Comparison of ENCODE assay signal across 10 cellular contexts in genomic region chr10:93445978-93446720, GRCh38. TPM values are rescaled to one million over a fixed set of nuclear protein-coding genes. Genes with fewer than 3 reads are reported as not detected.
A peak's percentile ranks its signal among the peaks of the same experiment; 100 is the strongest.
DNase-seq lines count a peak whose midpoint lies in the region; ATAC-seq and TF ChIP-seq lines count a peak whose summit lies in the region.
"Had no signal": no experiment of that assay in that cellular context is flagged by ENCODE, and none has a peak within 500 bp of the region (broad histone marks: within the 10 kb centered on the region; RNA-seq: fewer than 3 reads in every experiment).

No MANE protein-coding gene starts in this region.

- H3K79me2 ChIP-seq in fibroblast of lung (ENCODE audit: control insufficient read depth, insufficient read depth, low read length) (peaks cover 59% of the 10 kb centered on the region), parathyroid adenoma (peaks cover 5% of the 10 kb centered on the region)

- H3K9me3 ChIP-seq in AG04450 (ENCODE audit: control insufficient read depth, insufficient read depth, low read length), result no peaks in the 10 kb centered on the region
- H3K9me3 ChIP-seq in fibroblast of lung (ENCODE audit: control insufficient read depth, insufficient read depth, low read depth, low read length), result no peaks in the 10 kb centered on the region
- no peaks in the 10 kb centered on the region for H3K9me3 ChIP-seq in parathyroid adenoma (ENCODE audit: control insufficient read depth, low read length)

- H3K4me2 ChIP-seq in fibroblast of lung (ENCODE audit: extremely low read depth, insufficient read depth, low read length) (no peak overlapping the region), parathyroid adenoma (ENCODE audit: low read length) (peak overlapping the region; percentile 57)

- CTCF ChIA-PET in AG04450 (lab: Charles Lee), result interaction anchor here (0.5 to 3.5 kb wide), 5 partner anchors 12 to 70 kb away, joined by 3 to 21 read pairs (median 4); partner anchors contain the start of gene MYOF
- CTCF ChIA-PET in RWPE1 (lab: Yijun Ruan, JAX), result interaction anchor here (0.5 to 2.3 kb wide), 7 partner anchors 15 to 664 kb away, joined by 3 to 13 read pairs (median 3); partner anchors contain the start of gene MYOF

- no peak for TF ChIP-seq CTCF in AG04450 (IDR thresholded peaks at IDR 0.05; ENCODE audit: low read depth, low read length)
- TF ChIP-seq CTCF in RWPE1 (conservative IDR thresholded peaks at IDR 0.05; ENCODE audit: low read depth), result no peak
- no peak for TF ChIP-seq CTCF in fibroblast of lung (conservative IDR thresholded peaks at IDR 0.05 in 1 of 2, IDR thresholded peaks at IDR 0.05 in 1 of 2; ENCODE audit: low read depth in 1 of 2, low read length in 2 of 2)
- TF ChIP-seq CTCF in parathyroid adenoma (IDR thresholded peaks at IDR 0.05), result no peak

- peak overlapping the region; percentile 48 for H3K9ac ChIP-seq in fibroblast of lung (ENCODE audit: insufficient read depth, low read length)
- no peak overlapping the region for H3K9ac ChIP-seq in parathyroid adenoma

- no peaks in the 10 kb centered on the region for H3K27me3 ChIP-seq in AG04450 (ENCODE audit: control insufficient read depth, insufficient read depth, low read length)
- H3K27me3 ChIP-seq in fibroblast of lung (ENCODE audit: control insufficient read depth, insufficient read depth, low read length), result no peaks in the 10 kb centered on the region
- H3K27me3 ChIP-seq in parathyroid adenoma (ENCODE audit: control insufficient read depth, insufficient read depth, low read length), result no peaks in the 10 kb centered on the region

- ATAC-seq in GM19023 (IDR thresholded peaks at IDR 0.05; ENCODE audit: unreplicated experiment) (no peak), GM19397 (IDR thresholded peaks at IDR 0.05; ENCODE audit: unreplicated experiment) (no peak)

- DNase-seq in AG04450 (ENCODE audit: low read depth, low spot score) (no peak), RWPE1 (ENCODE audit: low spot score) (no peak), fibroblast of lung (ENCODE audit: low read depth in 2 of 2) (no peak), NCI-H1694 treated with DMSO at 0.1 percent for 48 hours (lab: John Stamatoyannopoulos, UW) (no peak), NCI-H446 (lab: John Stamatoyannopoulos, UW) (no peak)
- DNase-seq: activated CD8-positive, alpha-beta memory T cell treated with anti-CD3 and anti-CD28 coated beads, Interleukin-2, amount 50 U/mL, for 4 hours; T-helper 2 cell had no signal

- H2AFZ ChIP-seq in fibroblast of lung (ENCODE audit: low read length) (no peak overlapping the region), parathyroid adenoma (peak overlapping the region; percentile 61)

- H3K4me1 ChIP-seq in fibroblast of lung (ENCODE audit: control insufficient read depth, extremely low read depth, insufficient read depth, low read length) (peaks cover 37% of the 10 kb centered on the region), parathyroid adenoma (peaks cover 35% of the 10 kb centered on the region)

- no peaks in the 10 kb centered on the region for H4K20me1 ChIP-seq in fibroblast of lung (ENCODE audit: control insufficient read depth, extremely low read depth, insufficient read depth, low read length)

- peak overlapping the region; percentile 85 for H3K27ac ChIP-seq in AG04450 (ENCODE audit: low read depth, low read length)
- H3K27ac ChIP-seq in RWPE1, result peak overlapping the region; percentile 93
- H3K27ac ChIP-seq in fibroblast of lung (ENCODE audit: insufficient read depth, low read length), result peak overlapping the region; percentile 95
- peak overlapping the region; percentile 99 for H3K27ac ChIP-seq in parathyroid adenoma

- H3K36me3 ChIP-seq in fibroblast of lung (ENCODE audit: control insufficient read depth, insufficient read depth, low read length), result peaks cover 17% of the 10 kb centered on the region
- no peaks in the 10 kb centered on the region for H3K36me3 ChIP-seq in parathyroid adenoma (ENCODE audit: control insufficient read depth, insufficient read depth, low read length)

- H3K4me3 ChIP-seq in AG04450 (ENCODE audit: low read depth, low read length), result no peak overlapping the region
- H3K4me3 ChIP-seq in fibroblast of lung (replicated peaks in 1 of 4; ENCODE audit: control extremely low read depth in 1 of 4, insufficient read depth in 1 of 4, low read depth in 3 of 4, low read length in 4 of 4), result no peak overlapping the region
- peak overlapping the region; percentile 19 for H3K4me3 ChIP-seq in parathyroid adenoma (ENCODE audit: low read depth, low read length)

- POLR2A ChIA-PET in AG04450 (lab: Yijun Ruan, JAX), result interaction anchor here (0.6 to 2.2 kb wide), 9 partner anchors 9 to 63 kb away, joined by 3 to 16 read pairs (median 4); no protein-coding TSS in a partner anchor
- POLR2A ChIA-PET in RWPE1 (lab: Yijun Ruan, JAX; ENCODE audit: low non-redundant PET), result interaction anchor here (0.6 to 1.3 kb wide), 3 partner anchors 9 to 36 kb away, joined by 3 to 5 read pairs (median 4); partner anchors contain the start of gene MYOF

RNA-seq across cellular contexts. Expression of gene MYOF, which starts 36.0 kb away (rescaled TPM):
- polyA plus RNA-seq in AG04450 (2011; rRNA removed) (254 and 275 TPM in 2 replicates), fibroblast of lung (215 and 314 TPM in 2 replicates)
- 297 and 309 TPM in 2 replicates for polyA minus RNA-seq in AG04450 (2011; rRNA and poly(A)+ RNA removed)
- total RNA-seq in fibroblast of lung, result 161 and 298 TPM in 2 replicates
- polyA plus RNA-seq in fibroblast of lung (2012), result 184 and 340 TPM in 2 replicates
- polyA minus RNA-seq in fibroblast of lung (ENCODE audit: low replicate concordance), result 121 and 188 TPM in 2 replicates

RNA-seq across cellular contexts. Expression of gene CEP55, which starts 50.3 kb away (rescaled TPM):
- 10.0 and 16.3 TPM in 2 replicates for polyA plus RNA-seq in AG04450 (2011; rRNA removed)
- polyA minus RNA-seq in AG04450 (2011; rRNA and poly(A)+ RNA removed), result 2.4 and 5.7 TPM in 2 replicates
- total RNA-seq in fibroblast of lung, result 2.1 and 19.0 TPM in 2 replicates
- 16.1 and 51.6 TPM in 2 replicates for polyA plus RNA-seq in fibroblast of lung
- 10.1 and 35.8 TPM in 2 replicates for polyA plus RNA-seq in fibroblast of lung (2012)
- 2.0 and 2.1 TPM in 2 replicates for polyA minus RNA-seq in fibroblast of lung (ENCODE audit: low replicate concordance)
